ENCODE assay signal across 17 cellular contexts in the genomic region with DNA sequence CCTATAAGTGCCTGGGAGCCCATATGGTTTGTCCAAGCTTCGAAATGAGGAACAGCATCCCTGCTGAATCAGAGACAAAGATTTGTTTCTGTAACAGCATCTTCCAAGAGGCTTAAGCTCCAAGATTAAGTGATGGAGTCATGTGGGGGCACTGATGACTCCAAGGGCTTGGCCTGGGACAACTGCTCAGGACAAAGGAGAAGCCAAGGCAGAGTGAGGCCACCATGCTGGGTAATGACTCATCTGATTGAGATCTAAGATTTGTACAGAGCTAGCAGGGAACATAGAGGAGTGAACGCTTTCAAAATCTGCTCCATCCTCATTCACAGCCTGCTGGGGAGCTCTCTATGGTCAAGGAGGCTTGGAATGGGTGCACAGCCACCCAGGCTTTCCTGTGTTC. TPM values are rescaled to one million over a fixed set of nuclear protein-coding genes. Genes with fewer than 3 reads are reported as not detected.
A peak's percentile ranks its signal among the peaks of the same experiment; 100 is the strongest.
DNase-seq lines count a peak whose midpoint lies in the region; ATAC-seq and TF ChIP-seq lines count a peak whose summit lies in the region.
"Had no signal": no experiment of that assay in that cellular context is flagged by ENCODE, and none has a peak within 500 bp of the region (broad histone marks: within the 10 kb centered on the region; RNA-seq: fewer than 3 reads in every experiment).

No MANE protein-coding gene starts in this region.

- H3K27ac Mint-ChIP-seq in endodermal cell, result no peak overlapping the region
- H3K27ac Mint-ChIP-seq: CD4-positive, CD25-positive, alpha-beta regulatory T cell; HFFc6 had no signal

- no peaks in the 10 kb centered on the region for H3K4me1 ChIP-seq in endodermal cell (ENCODE audit: control insufficient read depth, insufficient read depth, low read length)
- H3K4me1 ChIP-seq in sigmoid colon, result no peaks in the 10 kb centered on the region

- no peaks in the 10 kb centered on the region for H3K36me3 Mint-ChIP-seq in endodermal cell (ENCODE audit: low read depth)
- H3K36me3 Mint-ChIP-seq: CD4-positive, CD25-positive, alpha-beta regulatory T cell had no signal

- H3K4me3 Mint-ChIP-seq in endodermal cell, result no peak overlapping the region
- H3K4me3 Mint-ChIP-seq: CD4-positive, CD25-positive, alpha-beta regulatory T cell; HFFc6 had no signal

- WGBS in endodermal cell (ENCODE audit: insufficient coverage in 1 of 2, insufficient read length in 1 of 2), 2 experiments, result 95 to 100% methylated on average over 2 of the region's 2 CpGs
- WGBS in sigmoid colon, 2 donors, result 81 to 89% methylated on average over 2 of the region's 2 CpGs

- no peaks in the 10 kb centered on the region for H3K4me1 Mint-ChIP-seq in endodermal cell
- H3K4me1 Mint-ChIP-seq: CD4-positive, CD25-positive, alpha-beta regulatory T cell had no signal

- TF ChIP-seq POLR2A in sigmoid colon (IDR thresholded peaks at IDR 0.05), result no peak

- intact Hi-C loops in cardiac septum (cut with DNase I) (no loop called here), left ventricle myocardium superior (cut with micrococcal nuclease) (no loop called here), sigmoid colon (cut with DNase I) (no loop called here)

- peaks cover 72% of the 10 kb centered on the region for H3K27me3 Mint-ChIP-seq in endodermal cell (ENCODE audit: insufficient read depth)

- ATAC-seq in left ventricle myocardium superior (no peak), GM18909 (IDR thresholded peaks at IDR 0.05; ENCODE audit: poor library complexity, unreplicated experiment) (no peak)

- H3K9ac ChIP-seq in endodermal cell (ENCODE audit: extremely low read depth, low read length, poor library complexity, severe bottlenecking), result no peak overlapping the region
- H3K9ac ChIP-seq: BLaER1 treated with 17β-estradiol and CSF1 and Interleukin-3, amounts not matched to agents 10 nM and 100 nM had no signal

- H3K9me3 ChIP-seq in endodermal cell (ENCODE audit: control insufficient read depth, low read length) (peaks cover 6% of the 10 kb centered on the region), sigmoid colon (no peaks in the 10 kb centered on the region)
- H3K9me3 ChIP-seq: BLaER1 treated with 17β-estradiol and CSF1 and Interleukin-3, amounts not matched to agents 10 nM and 100 nM had no signal

- TF ChIP-seq CTCF in endodermal cell (conservative IDR thresholded peaks at IDR 0.05), result no peak
- TF ChIP-seq CTCF in sigmoid colon (IDR thresholded peaks at IDR 0.05), result no peak

- H3K9me3 Mint-ChIP-seq in endodermal cell, result no peaks in the 10 kb centered on the region
- H3K9me3 Mint-ChIP-seq: HFFc6 had no signal

- TF ChIP-seq EP300 in sigmoid colon (IDR thresholded peaks at IDR 0.05), result no peak

- H3K4me3 ChIP-seq in endodermal cell (ENCODE audit: low read length), result no peak overlapping the region
- H3K4me3 ChIP-seq in sigmoid colon, result no peak overlapping the region
- H3K4me3 ChIP-seq: BLaER1 treated with 17β-estradiol and CSF1 and Interleukin-3, amounts not matched to agents 10 nM and 100 nM had no signal

- DNase-seq in cardiac septum (ENCODE audit: low spot score) (peak; percentile 27), left ventricle myocardium superior (no peak), endodermal cell (peak; percentile 22), sigmoid colon (peak; percentile 18), NCI-H1436 treated with DMSO at 0.1 percent for 48 hours (lab: John Stamatoyannopoulos, UW) (no peak), NCI-H774 (lab: John Stamatoyannopoulos, UW) (no peak), NCI-H2107 treated with DMSO at 0.1 percent for 48 hours (lab: John Stamatoyannopoulos, UW; ENCODE audit: unreplicated experiment) (no peak)
- DNase-seq: ACHN; CD4-positive, CD25-positive, alpha-beta regulatory T cell; DMS53; HCEC 1CT; HFFc6 had no signal

- H3K27ac ChIP-seq in endodermal cell (ENCODE audit: low read depth, low read length) (no peak overlapping the region), sigmoid colon (no peak overlapping the region)
- H3K27ac ChIP-seq: BLaER1 treated with 17β-estradiol and CSF1 and Interleukin-3, amounts not matched to agents 10 nM and 100 nM; HL-60 had no signal

- peaks cover 74% of the 10 kb centered on the region for H3K27me3 ChIP-seq in endodermal cell (ENCODE audit: control insufficient read depth, insufficient read depth, low read length, poor library complexity, severe bottlenecking)
- H3K27me3 ChIP-seq in sigmoid colon, result no peaks in the 10 kb centered on the region
- H3K27me3 ChIP-seq: BLaER1 treated with 17β-estradiol and CSF1 and Interleukin-3, amounts not matched to agents 10 nM and 100 nM had no signal

- H3K36me3 ChIP-seq in endodermal cell (ENCODE audit: control insufficient read depth, insufficient read depth, low read length) (no peaks in the 10 kb centered on the region), sigmoid colon (no peaks in the 10 kb centered on the region)
- H3K36me3 ChIP-seq: BLaER1 treated with 17β-estradiol and CSF1 and Interleukin-3, amounts not matched to agents 10 nM and 100 nM had no signal

RNA-seq across cellular contexts. Expression of a gene that starts 49.3 kb away (rescaled TPM):
- not detected for total RNA-seq in cardiac septum
- total RNA-seq in left ventricle myocardium superior, result not detected
- not detected for total RNA-seq in endodermal cell
- polyA plus RNA-seq in endodermal cell (2013, experiment 1 of 2), result not detected
- polyA plus RNA-seq in endodermal cell (2013, experiment 2 of 2), result not detected
- total RNA-seq in sigmoid colon, result not detected
- not detected for polyA plus RNA-seq in sigmoid colon
- total RNA-seq: A172; CD4-positive, CD25-positive, alpha-beta regulatory T cell; H4; HFFc6 had no signal
- polyA plus RNA-seq: CD4-positive, CD25-positive, alpha-beta regulatory T cell had no signal

Comparison
In these comparisons a context has a peak if more than half of its experiments do, and no peak if none do; other contexts are left out.
1. DNase-seq: peak in cardiac septum (single experiment), endodermal cell (single experiment) and sigmoid colon (single experiment); none in left ventricle myocardium superior (single experiment), NCI-H1436 treated with DMSO at 0.1 percent for 48 hours (single experiment), NCI-H774 (single experiment) and NCI-H2107 treated with DMSO at 0.1 percent for 48 hours (single experiment).